Comparison of ENCODE assay signal across 24 cellular contexts in genomic region chr14:55691659-55692058, GRCh38.
"Had no signal": no experiment of that assay in that cellular context is flagged by ENCODE, and none has a peak within 500 bp of the region (broad histone marks: within the 10 kb centered on the region; RNA-seq: fewer than 3 reads in every experiment).

No MANE protein-coding gene starts in this region.

- H3K9me3 ChIP-seq: ascending aorta, body of pancreas, SJSA1 had no signal

- H3K27ac ChIP-seq: ascending aorta, body of pancreas, SJSA1 had no signal

- H3K27me3 ChIP-seq: ascending aorta, body of pancreas, SJSA1 had no signal

- H3K4me1 ChIP-seq: ascending aorta, body of pancreas had no signal

- DNase-seq: activated CD4-positive, alpha-beta T cell treated with anti-CD3 and anti-CD28 coated beads for 48 hours; activated CD4-positive, alpha-beta T cell treated with anti-CD3 and anti-CD28 coated beads, Interleukin-2, amount 50 U/mL, for 48 hours; activated CD8-positive, alpha-beta memory T cell treated with anti-CD3 and anti-CD28 coated beads, Interleukin-2, amount 10 ng/mL, durations not matched to agents 7 days and 5 days; activated effector memory CD4-positive, alpha-beta T cell treated with anti-CD3 and anti-CD28 coated beads, Interleukin-2, amount 50 U/mL, for 16 hours; activated naive CD4-positive, alpha-beta T cell treated with Interleukin-2 at 50 U/mL for 16 hours; activated naive CD8-positive, alpha-beta T cell treated with anti-CD3 and anti-CD28 coated beads, Interleukin-2, amount 50 U/mL, for 24 hours; activated T-cell treated with anti-CD3 and anti-CD28 coated beads, Interleukin-2, amount 50 U/mL, for 24 hours; amniotic stem cell; body of pancreas; central memory CD4-positive, alpha-beta T cell; NCI-H1092 treated with DMSO at 0.1 percent for 48 hours; NCI-H1417 treated with DMSO at 0.1 percent for 48 hours; NCI-H1694; NCI-H2029; NCI-H2107; NCI-H2171 treated with DMSO at 0.1 percent for 48 hours; NCI-H226; NCI-H69; NK-92 treated with Interleukin-12 subunit alpha and Interleukin-12 subunit beta, amount 100 ng/mL, for 24 hours; SHP77 had no signal

- ATAC-seq: activated CD4-positive, CD25-positive, alpha-beta regulatory T cell treated with anti-CD3 and anti-CD28 coated beads, Interleukin-2, amount 50 U/mL, for 24 hours; activated CD8-positive, alpha-beta memory T cell treated with anti-CD3 and anti-CD28 coated beads, Interleukin-2, amount 10 ng/mL, durations not matched to agents 7 days and 5 days; activated naive CD4-positive, alpha-beta T cell treated with anti-CD3 and anti-CD28 coated beads, Interleukin-2, amount 50 U/mL, for 72 hours; activated naive CD8-positive, alpha-beta T cell treated with anti-CD3 and anti-CD28 coated beads, Interleukin-2, amount 50 U/mL, for 24 hours; body of pancreas had no signal

- H3K4me3 ChIP-seq: ascending aorta, body of pancreas, SJSA1 had no signal
